11 cellular contexts compared by ENCODE assay signal in the genomic region with DNA sequence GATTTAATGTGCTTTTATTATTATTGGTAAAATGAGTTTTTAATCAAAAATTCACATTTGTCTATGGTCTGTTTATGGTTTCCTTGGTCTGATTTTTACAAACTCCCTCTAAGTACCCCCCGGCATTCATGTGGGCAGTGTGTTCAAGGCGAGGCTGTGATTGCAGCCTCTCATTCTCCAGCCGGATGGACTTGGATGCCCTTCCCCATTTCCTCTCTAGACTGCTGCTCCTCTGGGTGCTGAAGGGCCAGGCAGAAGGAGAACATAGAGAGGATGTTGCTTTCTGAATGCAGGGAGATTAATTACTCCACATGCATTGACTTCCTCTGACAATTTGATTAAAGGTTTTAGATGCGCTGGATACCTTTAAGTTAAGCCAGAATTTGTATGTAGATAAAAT. TPM values are rescaled to one million over a fixed set of nuclear protein-coding genes. Genes with fewer than 3 reads are reported as not detected.
"Had no signal": no experiment of that assay in that cellular context is flagged by ENCODE, and none has a peak within 500 bp of the region (broad histone marks: within the 10 kb centered on the region; RNA-seq: fewer than 3 reads in every experiment).

No MANE protein-coding gene starts in this region.

- H3K4me1 Mint-ChIP-seq: IgD-negative memory B cell had no signal

- H3K36me3 ChIP-seq: HAP-1 had no signal

- DNase-seq: GM23248, GOT3, H7, HFFc6 had no signal

- ATAC-seq: HCT116, HepG2 had no signal

- H3K27ac ChIP-seq: GM23248, HL-60 had no signal

- H3K9me3 ChIP-seq: HAP-1 had no signal

- H3K4me1 ChIP-seq: HAP-1 had no signal

- H3K4me3 Mint-ChIP-seq: HFFc6, IgD-negative memory B cell had no signal

- H3K4me3 ChIP-seq: GM23248, HAP-1 had no signal

- H3K27ac Mint-ChIP-seq: HFFc6, IgD-negative memory B cell had no signal

- H3K9me3 Mint-ChIP-seq: HFFc6, IgD-negative memory B cell had no signal

RNA-seq across cellular contexts. Expression of a gene that starts 3.9 kb away (rescaled TPM):
- total RNA-seq: GM23248, H4, H7, HepG2, HFFc6, HT1080 had no signal
